Comparison of ENCODE assay signal across 14 cellular contexts in the genomic region with DNA sequence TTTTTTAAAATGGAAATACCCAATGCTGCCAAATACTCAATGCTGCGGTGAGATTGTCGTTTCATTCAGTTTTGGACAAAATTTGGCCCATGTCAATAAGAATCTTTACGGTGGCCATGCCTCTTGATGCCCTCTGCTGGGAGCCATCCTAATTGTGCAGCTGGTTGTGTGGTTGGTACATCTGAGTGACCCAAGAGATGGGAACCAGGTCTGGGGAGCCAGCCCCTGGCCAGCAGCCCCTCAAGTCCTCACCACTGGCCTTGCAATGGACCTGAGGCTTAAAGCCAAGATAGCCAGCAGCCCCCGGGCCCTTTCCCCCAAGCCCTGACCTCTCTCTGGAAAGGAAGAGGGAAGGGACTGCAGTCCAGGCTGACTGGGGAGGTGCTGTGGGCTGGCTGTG. TPM values are rescaled to one million over a fixed set of nuclear protein-coding genes. Genes with fewer than 3 reads are reported as not detected.
A peak's percentile ranks its signal among the peaks of the same experiment; 100 is the strongest.
DNase-seq lines count a peak whose midpoint lies in the region; ATAC-seq and TF ChIP-seq lines count a peak whose summit lies in the region.
"Had no signal": no experiment of that assay in that cellular context is flagged by ENCODE, and none has a peak within 500 bp of the region (broad histone marks: within the 10 kb centered on the region; RNA-seq: fewer than 3 reads in every experiment).

No MANE protein-coding gene starts in this region.

- intact Hi-C loops in activated CD8-positive, alpha-beta T cell treated with anti-CD3 and anti-CD28 coated beads for 36 hours (cut with micrococcal nuclease): no loop called here

- H3K9me3 ChIP-seq in OCI-LY3 (ENCODE audit: insufficient read depth, low read length): no peaks in the 10 kb centered on the region
- H3K9me3 ChIP-seq: ovary, suprapubic skin had no signal

- no peak overlapping the region for H3K27ac ChIP-seq in OCI-LY3 (ENCODE audit: low read length)
- H3K27ac ChIP-seq: suprapubic skin had no signal

- no peaks in the 10 kb centered on the region for H3K36me3 ChIP-seq in OCI-LY3 (replicated peaks; ENCODE audit: low read depth, low read length)
- H3K36me3 ChIP-seq: ovary had no signal

- no peaks in the 10 kb centered on the region for H3K36me3 Mint-ChIP-seq in activated CD8-positive, alpha-beta T cell treated with anti-CD3 and anti-CD28 coated beads for 36 hours (ENCODE audit: low read depth)
- no peaks in the 10 kb centered on the region for H3K36me3 Mint-ChIP-seq in activated CD8-positive, alpha-beta T cell treated with anti-CD3 and anti-CD28 coated beads, Interleukin-2, amount 10 ng/mL, durations not matched to agents 7 days and 5 days (ENCODE audit: low read depth)

- H3K79me2 ChIP-seq in OCI-LY3 (ENCODE audit: low read length): no peaks in the 10 kb centered on the region

- H3K4me3 ChIP-seq in OCI-LY3 (ENCODE audit: low read length): no peak overlapping the region
- H3K4me3 ChIP-seq: ovary, suprapubic skin had no signal

- ATAC-seq in activated CD8-positive, alpha-beta T cell treated with anti-CD3 and anti-CD28 coated beads for 36 hours: no peak
- no peak for ATAC-seq in activated CD8-positive, alpha-beta T cell treated with anti-CD3 and anti-CD28 coated beads, Interleukin-2, amount 10 ng/mL, durations not matched to agents 7 days and 5 days

- H3K27ac Mint-ChIP-seq in activated CD8-positive, alpha-beta T cell treated with anti-CD3 and anti-CD28 coated beads for 36 hours: no peak overlapping the region
- H3K27ac Mint-ChIP-seq in activated CD8-positive, alpha-beta T cell treated with anti-CD3 and anti-CD28 coated beads, Interleukin-2, amount 10 ng/mL, durations not matched to agents 7 days and 5 days: no peak overlapping the region

- no peaks in the 10 kb centered on the region for H3K4me1 Mint-ChIP-seq in activated CD8-positive, alpha-beta T cell treated with anti-CD3 and anti-CD28 coated beads for 36 hours (ENCODE audit: low read depth)
- no peaks in the 10 kb centered on the region for H3K4me1 Mint-ChIP-seq in activated CD8-positive, alpha-beta T cell treated with anti-CD3 and anti-CD28 coated beads, Interleukin-2, amount 10 ng/mL, durations not matched to agents 7 days and 5 days (ENCODE audit: low read depth)

- POLR2A ChIA-PET in activated CD8-positive, alpha-beta T cell treated with anti-CD3 and anti-CD28 coated beads for 36 hours (lab: Charles Lee): interaction anchor here (1.6 kb wide), 1 partner anchor 11 kb away, joined by 3 read pairs; no protein-coding TSS in a partner anchor
- POLR2A ChIA-PET in activated CD8-positive, alpha-beta T cell treated with anti-CD3 and anti-CD28 coated beads, Interleukin-2, amount 10 ng/mL, durations not matched to agents 7 days and 5 days (lab: Charles Lee): no interaction called here

- H3K27me3 ChIP-seq in OCI-LY3 (ENCODE audit: low read depth, low read length): peaks cover 40% of the 10 kb centered on the region
- H3K27me3 ChIP-seq: ovary, suprapubic skin had no signal

- no peak for TF ChIP-seq CTCF in activated CD8-positive, alpha-beta T cell treated with anti-CD3 and anti-CD28 coated beads for 36 hours (IDR thresholded peaks at IDR 0.05)
- TF ChIP-seq CTCF in OCI-LY3 (IDR thresholded peaks at IDR 0.05; ENCODE audit: low read depth, low read length): peak; percentile 38; the same call in 1 of the 2 replicates

- no peaks in the 10 kb centered on the region for H4K20me1 ChIP-seq in OCI-LY3 (ENCODE audit: insufficient read depth, low read length)

- CTCF ChIA-PET in activated CD8-positive, alpha-beta T cell treated with anti-CD3 and anti-CD28 coated beads for 36 hours (lab: Charles Lee): no interaction called here
- CTCF ChIA-PET in activated CD8-positive, alpha-beta T cell treated with anti-CD3 and anti-CD28 coated beads, Interleukin-2, amount 10 ng/mL, durations not matched to agents 7 days and 5 days (lab: Charles Lee): no interaction called here

- H3K4me2 ChIP-seq in OCI-LY3 (ENCODE audit: low read length): no peak overlapping the region

- DNase-seq in activated CD8-positive, alpha-beta T cell treated with anti-CD3 and anti-CD28 coated beads for 36 hours: peak; percentile 7
- no peak for DNase-seq in activated CD8-positive, alpha-beta T cell treated with anti-CD3 and anti-CD28 coated beads, Interleukin-2, amount 10 ng/mL, durations not matched to agents 7 days and 5 days
- DNase-seq in dermis blood vessel endothelial cell (peak; percentile 18), pons (ENCODE audit: low spot score) (peak; percentile 40), GM19240 (ENCODE audit: insufficient read length, low spot score) (no peak), activated gamma-delta T cell treated with Interleukin-2 at 50 U/mL for 16 hours (no peak)
- DNase-seq in activated CD4-positive, alpha-beta T cell treated with anti-CD3 and anti-CD28 coated beads, Interleukin-2, amount 50 U/mL, for 48 hours: no peak
- DNase-seq: ACHN; activated CD4-positive, CD25-positive, alpha-beta regulatory T cell treated with anti-CD3 and anti-CD28 coated beads, Interleukin-2, amount 50 U/mL, for 72 hours; NCI-H1048; ovary had no signal

- no peak overlapping the region for H3K4me3 Mint-ChIP-seq in activated CD8-positive, alpha-beta T cell treated with anti-CD3 and anti-CD28 coated beads for 36 hours
- no peak overlapping the region for H3K4me3 Mint-ChIP-seq in activated CD8-positive, alpha-beta T cell treated with anti-CD3 and anti-CD28 coated beads, Interleukin-2, amount 10 ng/mL, durations not matched to agents 7 days and 5 days

- H2AFZ ChIP-seq in OCI-LY3 (ENCODE audit: low read depth, low read length): no peak overlapping the region

- H3K9me3 Mint-ChIP-seq in activated CD8-positive, alpha-beta T cell treated with anti-CD3 and anti-CD28 coated beads for 36 hours: no peaks in the 10 kb centered on the region
- H3K9me3 Mint-ChIP-seq in activated CD8-positive, alpha-beta T cell treated with anti-CD3 and anti-CD28 coated beads, Interleukin-2, amount 10 ng/mL, durations not matched to agents 7 days and 5 days (ENCODE audit: insufficient read depth): no peaks in the 10 kb centered on the region

- H3K4me1 ChIP-seq in OCI-LY3 (ENCODE audit: low read length): no peaks in the 10 kb centered on the region
- H3K4me1 ChIP-seq: suprapubic skin had no signal

- H3K27me3 Mint-ChIP-seq in activated CD8-positive, alpha-beta T cell treated with anti-CD3 and anti-CD28 coated beads for 36 hours: peaks cover 5% of the 10 kb centered on the region
- no peaks in the 10 kb centered on the region for H3K27me3 Mint-ChIP-seq in activated CD8-positive, alpha-beta T cell treated with anti-CD3 and anti-CD28 coated beads, Interleukin-2, amount 10 ng/mL, durations not matched to agents 7 days and 5 days (ENCODE audit: low read depth)

- H3K9ac ChIP-seq in OCI-LY3 (ENCODE audit: low read length): no peak overlapping the region

RNA-seq across cellular contexts. Expression of a gene that starts 36.4 kb away (rescaled TPM):
- under 1 TPM; 0.09 to 0.16 TPM for total RNA-seq in activated CD8-positive, alpha-beta T cell treated with anti-CD3 and anti-CD28 coated beads for 36 hours
- total RNA-seq in activated CD8-positive, alpha-beta T cell treated with anti-CD3 and anti-CD28 coated beads, Interleukin-2, amount 10 ng/mL, durations not matched to agents 7 days and 5 days: under 1 TPM; 0.16 to 0.18 TPM
- not detected in 2 replicates for total RNA-seq in dermis blood vessel endothelial cell

RNA-seq across cellular contexts. Expression of a gene that starts 49.6 kb away (rescaled TPM):
- under 1 TPM in 1 of 2 experiments, not detected in 1; 0.07 TPM for total RNA-seq in activated CD8-positive, alpha-beta T cell treated with anti-CD3 and anti-CD28 coated beads for 36 hours
- total RNA-seq in activated CD8-positive, alpha-beta T cell treated with anti-CD3 and anti-CD28 coated beads, Interleukin-2, amount 10 ng/mL, durations not matched to agents 7 days and 5 days: not detected
- 6.8 and 11.5 TPM in 2 replicates for total RNA-seq in dermis blood vessel endothelial cell
- total RNA-seq: T-helper 1 cell treated with Interleukin-12 subunit alpha and Interleukin-12 subunit beta and Interleukin-4 antibody, amounts not matched to agents 30 ng/mL and 1 ng/mL, for 36 hours had no signal

Comparison
In these comparisons a context has a peak if more than half of its experiments do, and no peak if none do; other contexts are left out.
1. DNase-seq: peak in activated CD8-positive, alpha-beta T cell treated with anti-CD3 and anti-CD28 coated beads for 36 hours (single experiment), dermis blood vessel endothelial cell (single experiment) and pons (single experiment); none in activated CD8-positive, alpha-beta T cell treated with anti-CD3 and anti-CD28 coated beads, Interleukin-2, amount 10 ng/mL, durations not matched to agents 7 days and 5 days (single experiment), GM19240 (single experiment), activated CD4-positive, alpha-beta T cell treated with anti-CD3 and anti-CD28 coated beads, Interleukin-2, amount 50 U/mL, for 48 hours (0 of 2) and activated gamma-delta T cell treated with Interleukin-2 at 50 U/mL for 16 hours (single experiment).